ENCODE assay signal across 19 cellular contexts in genomic region chr11:122342089-122342749, GRCh38.
DNase-seq lines count a peak whose midpoint lies in the region; ATAC-seq, FAIRE-seq and TF ChIP-seq lines count a peak whose summit lies in the region.
"Had no signal": no experiment of that assay in that cellular context is flagged by ENCODE, and none has a peak within 500 bp of the region (broad histone marks: within the 10 kb centered on the region; RNA-seq: fewer than 3 reads in every experiment).

No MANE protein-coding gene starts in this region.

- H3K9me3 Mint-ChIP-seq in osteocyte (ENCODE audit: unreplicated experiment): no peaks in the 10 kb centered on the region
- H3K9me3 Mint-ChIP-seq: activated T-helper 17 cell treated with anti-CD3 and anti-CD28 coated beads, Interleukin-2, amount 50 U/mL, for 72 hours had no signal

- H3K27me3 ChIP-seq in PC-9 (ENCODE audit: insufficient read depth, low read depth) (no peaks in the 10 kb centered on the region), bronchial epithelial cell (ENCODE audit: control insufficient read depth, insufficient read depth, low read length) (no peaks in the 10 kb centered on the region), upper lobe of right lung (no peaks in the 10 kb centered on the region)
- H3K27me3 ChIP-seq: esophagus squamous epithelium, heart right ventricle, tibial nerve had no signal

- H3K27ac Mint-ChIP-seq in T-helper 17 cell (no peak overlapping the region), osteocyte (ENCODE audit: unreplicated experiment) (no peak overlapping the region)
- H3K27ac Mint-ChIP-seq: activated T-helper 17 cell treated with anti-CD3 and anti-CD28 coated beads, Interleukin-2, amount 50 U/mL, for 72 hours; WTC11 had no signal

- H3K9me2 ChIP-seq in PC-9 (ENCODE audit: insufficient read depth): peaks cover 7% of the 10 kb centered on the region; the same call in 1 of the 2 replicates

- H3K36me3 Mint-ChIP-seq in T-helper 17 cell (ENCODE audit: low read depth) (no peaks in the 10 kb centered on the region), osteocyte (ENCODE audit: unreplicated experiment) (no peaks in the 10 kb centered on the region)
- H3K36me3 Mint-ChIP-seq: WTC11 had no signal

- H3K4me1 Mint-ChIP-seq in T-helper 17 cell (no peaks in the 10 kb centered on the region), osteocyte (ENCODE audit: unreplicated experiment) (no peaks in the 10 kb centered on the region)
- H3K4me1 Mint-ChIP-seq: activated T-helper 17 cell treated with anti-CD3 and anti-CD28 coated beads, Interleukin-2, amount 50 U/mL, for 72 hours had no signal

- peaks cover 10% of the 10 kb centered on the region for H3K9me3 ChIP-seq in PC-9 (ENCODE audit: insufficient read depth, low read depth)
- H3K9me3 ChIP-seq in upper lobe of right lung: no peaks in the 10 kb centered on the region
- H3K9me3 ChIP-seq in T-helper 17 cell (ENCODE audit: control insufficient read depth, low read length, poor library complexity, severe bottlenecking): no peaks in the 10 kb centered on the region
- H3K9me3 ChIP-seq: esophagus squamous epithelium, heart right ventricle, tibial nerve had no signal

- H3K27ac ChIP-seq in PC-9 (peak overlapping the region; percentile 26; the same call in 1 of the 2 replicates), upper lobe of right lung (no peak overlapping the region)
- H3K27ac ChIP-seq: 22Rv1 had no signal

- DNase-seq in SIG-M5 treated with dmso at 0.1 percent for 504 hours (lab: John Stamatoyannopoulos, UW; ENCODE audit: unreplicated experiment) (peak; percentile 14), SIG-M5 (lab: John Stamatoyannopoulos, UW) (no peak), PC-9 (peak in 1 of 2 experiments; percentile 41), bronchial epithelial cell (ENCODE audit: low read depth) (peak; percentile 85), upper lobe of right lung (no peak), T-helper 17 cell (no peak), NCI-H2029 (lab: John Stamatoyannopoulos, UW) (no peak), osteocyte (ENCODE audit: extremely low spot score, unreplicated experiment) (no peak)
- DNase-seq: C1 segment of cervical spinal cord, cortex of kidney, esophagus squamous epithelium, heart right ventricle, kidney, midbrain, nucleus accumbens had no signal

- FAIRE-seq in bronchial epithelial cell (lab: Jason Lieb, UNC): no peak
- FAIRE-seq: kidney had no signal

- H3F3A ChIP-seq in PC-9 (ENCODE audit: insufficient read depth, low read depth): 0 out of 2 replicates have a peak, but pooled peaks cover 5% of the 10 kb centered on the region

- H3K4me3 ChIP-seq in PC-9 (no peak overlapping the region), bronchial epithelial cell (ENCODE audit: low read depth, low read length) (no peak overlapping the region), upper lobe of right lung (no peak overlapping the region)
- H3K4me3 ChIP-seq: esophagus squamous epithelium, heart right ventricle, tibial nerve had no signal

- H3K79me2 ChIP-seq in PC-9 (ENCODE audit: low read depth): no peaks in the 10 kb centered on the region

- no peaks in the 10 kb centered on the region for H4K20me1 ChIP-seq in PC-9 (ENCODE audit: insufficient read depth)

- intact Hi-C loops in PC-9 (cut with micrococcal nuclease; ENCODE audit: unreplicated experiment) (no loop called here), upper lobe of right lung (cut with DNase I) (no loop called here)

- ATAC-seq in upper lobe of right lung: peak; percentile 34
- ATAC-seq in T-helper 17 cell: no peak
- ATAC-seq: activated T-helper 17 cell treated with anti-CD3 and anti-CD28 coated beads, Interleukin-2, amount 50 U/mL, for 72 hours; heart right ventricle; WTC11 had no signal

- H3K4me1 ChIP-seq in PC-9 (replicated peaks; ENCODE audit: insufficient read depth): peaks cover 21% of the 10 kb centered on the region
- H3K4me1 ChIP-seq in upper lobe of right lung: peaks cover 12% of the 10 kb centered on the region

- CTCF ChIA-PET in PC-9 (lab: Charles Lee): no interaction called here

- no peak for TF ChIP-seq CTCF in PC-9 (conservative IDR thresholded peaks at IDR 0.05)
- TF ChIP-seq CTCF in bronchial epithelial cell (IDR thresholded peaks at IDR 0.05; ENCODE audit: insufficient read depth, low read length, severe bottlenecking): no peak
- no peak for TF ChIP-seq CTCF in upper lobe of right lung (IDR thresholded peaks at IDR 0.05)
- no peak for TF ChIP-seq CTCF in osteocyte (IDR thresholded peaks at IDR 0.05)

- H3K27me3 Mint-ChIP-seq in T-helper 17 cell: no peaks in the 10 kb centered on the region
- H3K27me3 Mint-ChIP-seq in osteocyte (ENCODE audit: unreplicated experiment): peaks cover 20% of the 10 kb centered on the region
- H3K27me3 Mint-ChIP-seq: activated T-helper 17 cell treated with anti-CD3 and anti-CD28 coated beads, Interleukin-2, amount 50 U/mL, for 72 hours had no signal

- H3K36me3 ChIP-seq in PC-9 (ENCODE audit: low read depth) (no peaks in the 10 kb centered on the region), bronchial epithelial cell (ENCODE audit: control insufficient read depth, insufficient read depth, low read length) (no peaks in the 10 kb centered on the region), upper lobe of right lung (no peaks in the 10 kb centered on the region)
- H3K36me3 ChIP-seq: esophagus squamous epithelium, heart right ventricle, tibial nerve had no signal

- H3K4me2 ChIP-seq in PC-9: 0 out of 2 replicates have a peak overlapping the region, but pooled peaks have one; percentile 4

- H3K4me3 Mint-ChIP-seq in T-helper 17 cell (no peak overlapping the region), osteocyte (ENCODE audit: unreplicated experiment) (no peak overlapping the region)
- H3K4me3 Mint-ChIP-seq: activated T-helper 17 cell treated with anti-CD3 and anti-CD28 coated beads, Interleukin-2, amount 50 U/mL, for 72 hours; WTC11 had no signal

- peak overlapping the region; percentile 33; the same call in 1 of the 2 replicates for H2AFZ ChIP-seq in PC-9

- POLR2A ChIA-PET in PC-9 (lab: Charles Lee; ENCODE audit: unreplicated experiment): no interaction called here

- no TSS peak for BruUV-seq in PC-9 (replicated peaks; lab: Mats Ljungman, UMichigan)

Comparison
In these comparisons a context has a peak if more than half of its experiments do, and no peak if none do; other contexts are left out.
1. DNase-seq: peak in SIG-M5 treated with dmso at 0.1 percent for 504 hours (single experiment) and bronchial epithelial cell (single experiment); none in SIG-M5 (single experiment), upper lobe of right lung (single experiment), T-helper 17 cell (0 of 3), NCI-H2029 (single experiment) and osteocyte (single experiment).